Comparison of ENCODE assay signal across 1 cellular context in the genomic region with DNA sequence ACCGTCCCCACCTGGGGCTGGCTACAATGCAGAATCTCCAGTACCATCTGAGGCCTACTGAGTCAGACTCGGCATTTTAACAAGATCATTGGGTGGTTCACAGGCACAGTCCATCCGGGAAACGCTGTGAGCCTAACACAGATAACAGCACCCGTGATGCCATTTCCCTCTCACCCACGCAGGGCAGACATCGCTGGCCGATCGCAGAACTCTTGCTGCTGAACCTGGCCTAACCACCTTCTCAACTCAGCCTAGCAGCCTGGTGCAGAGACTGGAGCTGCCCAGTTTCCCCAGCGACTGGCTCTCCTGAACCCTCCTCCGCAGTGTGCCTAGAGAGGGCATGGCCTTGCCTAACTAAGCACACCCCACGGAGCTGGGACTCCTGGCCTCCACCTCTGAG.
A peak's percentile ranks its signal among the peaks of the same experiment; 100 is the strongest.
TF ChIP-seq lines count a peak whose summit lies in the region.

No MANE protein-coding gene starts in this region.

TF ChIP-seq in GM12878, 131 proteins besides CTCF, POLR2A, EP300 and RAD21:
- TF ChIP-seq, protein P1, sequence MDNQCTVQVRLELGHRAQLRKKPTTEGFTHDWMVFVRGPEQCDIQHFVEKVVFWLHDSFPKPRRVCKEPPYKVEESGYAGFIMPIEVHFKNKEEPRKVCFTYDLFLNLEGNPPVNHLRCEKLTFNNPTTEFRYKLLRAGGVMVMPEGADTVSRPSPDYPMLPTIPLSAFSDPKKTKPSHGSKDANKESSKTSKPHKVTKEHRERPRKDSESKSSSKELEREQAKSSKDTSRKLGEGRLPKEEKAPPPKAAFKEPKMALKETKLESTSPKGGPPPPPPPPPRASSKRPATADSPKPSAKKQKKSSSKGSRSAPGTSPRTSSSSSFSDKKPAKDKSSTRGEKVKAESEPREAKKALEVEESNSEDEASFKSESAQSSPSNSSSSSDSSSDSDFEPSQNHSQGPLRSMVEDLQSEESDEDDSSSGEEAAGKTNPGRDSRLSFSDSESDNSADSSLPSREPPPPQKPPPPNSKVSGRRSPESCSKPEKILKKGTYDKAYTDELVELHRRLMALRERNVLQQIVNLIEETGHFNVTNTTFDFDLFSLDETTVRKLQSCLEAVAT (IDR thresholded peaks at IDR 0.05): peak; percentile 83
- TF ChIP-seq MEF2B (IDR thresholded peaks at IDR 0.05; ENCODE audit: partially characterized antibody, poor library complexity, severe bottlenecking): no peak
- TF ChIP-seq, protein P2, sequence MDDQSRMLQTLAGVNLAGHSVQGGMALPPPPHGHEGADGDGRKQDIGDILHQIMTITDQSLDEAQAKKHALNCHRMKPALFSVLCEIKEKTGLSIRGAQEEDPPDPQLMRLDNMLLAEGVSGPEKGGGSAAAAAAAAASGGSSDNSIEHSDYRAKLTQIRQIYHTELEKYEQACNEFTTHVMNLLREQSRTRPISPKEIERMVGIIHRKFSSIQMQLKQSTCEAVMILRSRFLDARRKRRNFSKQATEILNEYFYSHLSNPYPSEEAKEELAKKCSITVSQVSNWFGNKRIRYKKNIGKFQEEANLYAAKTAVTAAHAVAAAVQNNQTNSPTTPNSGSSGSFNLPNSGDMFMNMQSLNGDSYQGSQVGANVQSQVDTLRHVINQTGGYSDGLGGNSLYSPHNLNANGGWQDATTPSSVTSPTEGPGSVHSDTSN (IDR thresholded peaks at IDR 0.05; ENCODE audit: insufficient replicate concordance, low read depth, low read length): no peak
